In genomic region chr2:217290467-217290866, GRCh38 we compare ENCODE assay signal across 13 cellular contexts.
DNase-seq lines count a peak whose midpoint lies in the region; ATAC-seq and TF ChIP-seq lines count a peak whose summit lies in the region.
"Had no signal": no experiment of that assay in that cellular context is flagged by ENCODE, and none has a peak within 500 bp of the region (broad histone marks: within the 10 kb centered on the region; RNA-seq: fewer than 3 reads in every experiment).

No MANE protein-coding gene starts in this region.

- H3K27me3 Mint-ChIP-seq in neural progenitor cell (ENCODE audit: insufficient read depth, low read depth) = peaks cover 6% of the 10 kb centered on the region

- H3K27me3 ChIP-seq in esophagus muscularis mucosa (no peaks in the 10 kb centered on the region), neural progenitor cell (no peaks in the 10 kb centered on the region)
- H3K27me3 ChIP-seq: MG63 had no signal

- peaks cover 27% of the 10 kb centered on the region for H3F3A ChIP-seq in neural progenitor cell (ENCODE audit: low read depth)

- ATAC-seq in GM19328 (IDR thresholded peaks at IDR 0.05; ENCODE audit: unreplicated experiment) = no peak
- no peak for ATAC-seq in HG02763 (IDR thresholded peaks at IDR 0.05; ENCODE audit: unreplicated experiment)

- H3K9me3 ChIP-seq in esophagus muscularis mucosa = no peaks in the 10 kb centered on the region
- peaks cover 12% of the 10 kb centered on the region for H3K9me3 ChIP-seq in neural progenitor cell (ENCODE audit: low read depth)

- no peak for TF ChIP-seq EP300 in esophagus muscularis mucosa (IDR thresholded peaks at IDR 0.05)

- H3K4me3 ChIP-seq in esophagus muscularis mucosa = no peak overlapping the region
- H3K4me3 ChIP-seq in neural progenitor cell = no peak overlapping the region
- H3K4me3 ChIP-seq: MG63, SK-N-MC had no signal

- H3K27ac Mint-ChIP-seq in neural progenitor cell = peak overlapping the region; percentile 91

- no peaks in the 10 kb centered on the region for H3K79me2 ChIP-seq in neural progenitor cell (ENCODE audit: low read depth)

- TF ChIP-seq CTCF in C4-2B (conservative IDR thresholded peaks at IDR 0.05) (no peak), esophagus muscularis mucosa (IDR thresholded peaks at IDR 0.05) (no peak), neural progenitor cell (IDR thresholded peaks at IDR 0.05) (no peak)

- no peaks in the 10 kb centered on the region for H4K20me1 ChIP-seq in neural progenitor cell (ENCODE audit: low read depth)

- DNase-seq in NCI-H69 (lab: John Stamatoyannopoulos, UW) (peak; percentile 7), esophagus muscularis mucosa (ENCODE audit: extremely low spot score) (peak; percentile 64), neural progenitor cell (ENCODE audit: low spot score) (no peak), cerebellum (ENCODE audit: low spot score) (no peak), NOMO-1 treated with dmso at 0.1 percent for 144 hours (lab: John Stamatoyannopoulos, UW; ENCODE audit: unreplicated experiment) (no peak)
- DNase-seq: Calu3, MG63, NCI-H1105, NCI-H2171 treated with DMSO at 0.1 percent for 48 hours had no signal

- H3K36me3 Mint-ChIP-seq in neural progenitor cell = no peaks in the 10 kb centered on the region

- peaks cover 17 to 42% (median 36%) of the 10 kb centered on the region in 4 donors for H3K4me1 ChIP-seq in esophagus muscularis mucosa
- peaks cover 26% of the 10 kb centered on the region for H3K4me1 ChIP-seq in neural progenitor cell

- no peak overlapping the region for H3K9ac ChIP-seq in neural progenitor cell

- peak overlapping the region; percentile 92 for H3K4me2 ChIP-seq in neural progenitor cell

- H3K27ac ChIP-seq in C4-2B = peak overlapping the region; percentile 21; the same call in 1 of the 2 replicates
- peak overlapping the region in 3 of 4 donors; percentile 29 to 41 (median 37) for H3K27ac ChIP-seq in esophagus muscularis mucosa (replicated peaks in 1 of 4)
- peak overlapping the region; percentile 99 for H3K27ac ChIP-seq in neural progenitor cell
- H3K27ac ChIP-seq: SK-N-MC had no signal

- TF ChIP-seq POLR2A in esophagus muscularis mucosa (IDR thresholded peaks at IDR 0.05; ENCODE audit: low read depth) = no peak

- H2AFZ ChIP-seq in neural progenitor cell (replicated peaks) = no peak overlapping the region

- intact Hi-C loops in esophagus muscularis mucosa (cut with DNase I) = no loop called here

- peaks cover 14% of the 10 kb centered on the region for H3K4me1 Mint-ChIP-seq in neural progenitor cell

- H3K9me3 Mint-ChIP-seq in neural progenitor cell = peaks cover 17% of the 10 kb centered on the region

- H3K36me3 ChIP-seq in esophagus muscularis mucosa = no peaks in the 10 kb centered on the region
- no peaks in the 10 kb centered on the region for H3K36me3 ChIP-seq in neural progenitor cell
- H3K36me3 ChIP-seq: MG63 had no signal

- H3K4me3 Mint-ChIP-seq in neural progenitor cell = no peak overlapping the region

Comparison
In these comparisons a context has a peak if more than half of its experiments do, and no peak if none do; other contexts are left out.
1. H3K27ac ChIP-seq: peak in every context shown above with its lines; median percentile 99 in neural progenitor cell; 37 in esophagus muscularis mucosa; 21 in C4-2B.
2. DNase-seq: peak in NCI-H69 (single experiment) and esophagus muscularis mucosa (single experiment); none in neural progenitor cell (single experiment), cerebellum (single experiment) and NOMO-1 treated with dmso at 0.1 percent for 144 hours (single experiment).